ENCODE assay signal across 10 cellular contexts in the genomic region with DNA sequence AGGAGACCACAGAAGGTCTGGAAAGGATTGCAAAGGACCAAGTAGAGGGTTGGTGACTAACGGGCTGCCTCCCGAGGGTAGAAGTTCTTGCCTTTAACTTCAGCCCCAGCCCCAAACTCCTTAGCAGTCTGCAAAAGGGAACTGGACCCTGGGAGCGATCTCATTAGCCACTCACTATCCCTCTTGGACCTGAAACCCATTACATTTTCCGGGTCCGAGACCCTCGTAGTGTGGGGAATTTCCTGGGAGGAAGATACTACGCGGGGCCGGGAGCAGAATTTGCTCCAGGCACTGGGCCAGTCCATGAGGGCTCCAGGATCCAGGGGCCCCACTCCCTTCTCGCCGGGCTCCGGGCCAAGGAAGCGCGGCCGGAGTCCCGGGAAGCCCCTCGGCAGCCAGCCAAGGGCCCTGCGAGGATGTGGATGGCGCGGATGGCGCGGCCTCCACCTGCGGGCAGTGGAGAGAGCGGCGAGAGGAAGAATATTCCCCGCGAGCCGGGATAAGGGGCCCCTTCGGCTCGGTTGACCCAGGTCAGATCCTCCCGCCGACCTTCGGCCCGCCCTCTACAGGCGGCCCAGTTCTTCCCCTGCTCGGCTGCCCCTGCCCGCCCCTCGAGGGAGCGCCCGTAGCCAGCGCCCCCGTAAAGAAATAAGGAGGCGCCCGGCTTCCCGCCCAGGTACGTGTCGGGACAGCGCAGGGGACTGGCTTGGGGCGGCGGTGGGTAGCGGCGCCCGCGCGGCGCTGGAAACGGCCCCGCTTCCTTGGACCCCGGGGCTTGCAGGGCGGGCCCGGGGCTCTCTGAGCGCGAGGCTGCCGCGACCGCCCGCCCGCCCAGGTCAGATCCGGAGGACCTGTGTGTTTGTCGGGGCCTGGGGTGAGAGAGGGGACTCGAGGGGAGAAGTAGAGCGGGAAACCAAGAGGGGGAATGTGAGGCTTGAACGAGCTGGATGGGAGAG. TPM values are rescaled to one million over a fixed set of nuclear protein-coding genes. Genes with fewer than 3 reads are reported as not detected.
DNase-seq lines count a peak whose midpoint lies in the region; ATAC-seq and TF ChIP-seq lines count a peak whose summit lies in the region.
"Had no signal": no experiment of that assay in that cellular context is flagged by ENCODE, and none has a peak within 500 bp of the region (broad histone marks: within the 10 kb centered on the region; RNA-seq: fewer than 3 reads in every experiment).

A gene with protein sequence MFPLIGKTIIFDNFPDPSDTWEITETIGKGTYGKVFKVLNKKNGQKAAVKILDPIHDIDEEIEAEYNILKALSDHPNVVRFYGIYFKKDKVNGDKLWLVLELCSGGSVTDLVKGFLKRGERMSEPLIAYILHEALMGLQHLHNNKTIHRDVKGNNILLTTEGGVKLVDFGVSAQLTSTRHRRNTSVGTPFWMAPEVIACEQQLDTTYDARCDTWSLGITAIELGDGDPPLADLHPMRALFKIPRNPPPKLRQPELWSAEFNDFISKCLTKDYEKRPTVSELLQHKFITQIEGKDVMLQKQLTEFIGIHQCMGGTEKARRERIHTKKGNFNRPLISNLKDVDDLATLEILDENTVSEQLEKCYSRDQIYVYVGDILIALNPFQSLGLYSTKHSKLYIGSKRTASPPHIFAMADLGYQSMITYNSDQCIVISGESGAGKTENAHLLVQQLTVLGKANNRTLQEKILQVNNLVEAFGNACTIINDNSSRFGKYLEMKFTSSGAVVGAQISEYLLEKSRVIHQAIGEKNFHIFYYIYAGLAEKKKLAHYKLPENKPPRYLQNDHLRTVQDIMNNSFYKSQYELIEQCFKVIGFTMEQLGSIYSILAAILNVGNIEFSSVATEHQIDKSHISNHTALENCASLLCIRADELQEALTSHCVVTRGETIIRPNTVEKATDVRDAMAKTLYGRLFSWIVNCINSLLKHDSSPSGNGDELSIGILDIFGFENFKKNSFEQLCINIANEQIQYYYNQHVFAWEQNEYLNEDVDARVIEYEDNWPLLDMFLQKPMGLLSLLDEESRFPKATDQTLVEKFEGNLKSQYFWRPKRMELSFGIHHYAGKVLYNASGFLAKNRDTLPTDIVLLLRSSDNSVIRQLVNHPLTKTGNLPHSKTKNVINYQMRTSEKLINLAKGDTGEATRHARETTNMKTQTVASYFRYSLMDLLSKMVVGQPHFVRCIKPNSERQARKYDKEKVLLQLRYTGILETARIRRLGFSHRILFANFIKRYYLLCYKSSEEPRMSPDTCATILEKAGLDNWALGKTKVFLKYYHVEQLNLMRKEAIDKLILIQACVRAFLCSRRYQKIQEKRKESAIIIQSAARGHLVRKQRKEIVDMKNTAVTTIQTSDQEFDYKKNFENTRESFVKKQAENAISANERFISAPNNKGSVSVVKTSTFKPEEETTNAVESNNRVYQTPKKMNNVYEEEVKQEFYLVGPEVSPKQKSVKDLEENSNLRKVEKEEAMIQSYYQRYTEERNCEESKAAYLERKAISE (N-terminal part only) (plus strand): TSS at position 577 of the 956 bp plus-strand sequence. CDS start 17,882 bp downstream, outside the sequence.

- peaks cover 0 to 10% (median 5%) of the 10 kb centered on the region in 7 donors for H3K9me3 Mint-ChIP-seq in CD14-positive monocyte
- no peaks in the 10 kb centered on the region for H3K9me3 Mint-ChIP-seq in nephron

- H3K36me3 Mint-ChIP-seq in CD14-positive monocyte = peaks cover 0 to 3% of the 10 kb centered on the region in 2 donors
- H3K36me3 Mint-ChIP-seq in nephron (ENCODE audit: low read depth) = no peaks in the 10 kb centered on the region

- H3K27ac Mint-ChIP-seq in CD14-positive monocyte = no peak within 1 kb of the TSS
- H3K27ac Mint-ChIP-seq in nephron = peak within 1 kb of the TSS; percentile 54 to 87 (median 76)

- no peak for DNase-seq in CD14-positive monocyte (ENCODE audit: low spot score)
- peak; percentile 72 for DNase-seq in ecto neural progenitor cell (ENCODE audit: low spot score)
- DNase-seq in NOMO-1 treated with DMSO at 0.1 percent for 48 hours (lab: John Stamatoyannopoulos, UW; ENCODE audit: unreplicated experiment) = no peak
- no peak for DNase-seq in hepatic stellate cell (ENCODE audit: low spot score)

- H3K27me3 Mint-ChIP-seq in CD14-positive monocyte (ENCODE audit: low read depth in 3 of 3) (peaks cover 43 to 66% (median 44%) of the 10 kb centered on the region in 3 donors), nephron (ENCODE audit: low read depth) (peaks cover 62% of the 10 kb centered on the region)

- H3K4me1 ChIP-seq in HUES64 (ENCODE audit: insufficient read depth, low read length) = peaks cover 8% of the 10 kb centered on the region

- 3% methylated on average over 73 of the region's 73 CpGs for WGBS in HUES64

- peaks cover 7% of the 10 kb centered on the region for H3K4me1 Mint-ChIP-seq in CD14-positive monocyte
- H3K4me1 Mint-ChIP-seq in nephron = peaks cover 5% of the 10 kb centered on the region

- peak within 1 kb of the TSS; percentile 80 for H3K9ac ChIP-seq in HUES64 (ENCODE audit: low read depth, low read length)

- H3K27me3 ChIP-seq in HUES64 (ENCODE audit: insufficient read depth, low read length) = peaks cover 27% of the 10 kb centered on the region

- no peaks in the 10 kb centered on the region for H3K9me3 ChIP-seq in HUES64 (ENCODE audit: insufficient read depth, low read depth, low read length)

- H3K4me3 ChIP-seq in HUES64 (ENCODE audit: low read length) = peak within 1 kb of the TSS; percentile 68

- intact Hi-C loops in CD14-positive monocyte (cut with micrococcal nuclease) = no loop called here

- H3K27ac ChIP-seq in HUES64 (ENCODE audit: low read depth, low read length) = peak within 1 kb of the TSS; percentile 55; the same call in 1 of the 2 replicates
- H3K27ac ChIP-seq: HL-60, VCaP had no signal

- H3K36me3 ChIP-seq in HUES64 (ENCODE audit: insufficient read depth, low read length) = no peaks in the 10 kb centered on the region

- ATAC-seq in GM19351 (IDR thresholded peaks at IDR 0.05; ENCODE audit: unreplicated experiment) (no peak), GM18907 (IDR thresholded peaks at IDR 0.05; ENCODE audit: unreplicated experiment) (no peak)

- H3K4me3 Mint-ChIP-seq in CD14-positive monocyte (peak within 1 kb of the TSS; percentile 52 to 90), nephron (peak within 1 kb of the TSS; percentile 89 to 92 (median 89))

- TF ChIP-seq CTCF in CD14-positive monocyte (IDR thresholded peaks at IDR 0.05) = no peak
- no peak for TF ChIP-seq CTCF in nephron (IDR thresholded peaks at IDR 0.05; ENCODE audit: unreplicated experiment in 3 of 3)

RNA-seq across cellular contexts. Expression of the gene that starts here (rescaled TPM):
- polyA plus RNA-seq in CD14-positive monocyte = not detected
- 2.1 TPM for polyA plus RNA-seq in HUES64 (2013, experiment 1 of 2)
- polyA plus RNA-seq in HUES64 (2013, experiment 2 of 2) = 4.6 TPM

Comparison
In these comparisons a context has a peak if more than half of its experiments do, and no peak if none do; other contexts are left out.
1. H3K27ac Mint-ChIP-seq: peak in nephron (3 of 3); none in CD14-positive monocyte (0 of 7).